7 cellular contexts compared by ENCODE assay signal in genomic region chr14:27002179-27002578, GRCh38.
"Had no signal": no experiment of that assay in that cellular context is flagged by ENCODE, and none has a peak within 500 bp of the region (broad histone marks: within the 10 kb centered on the region; RNA-seq: fewer than 3 reads in every experiment).

No MANE protein-coding gene starts in this region.

- H3K9me3 ChIP-seq: HAP-1 had no signal

- H3K27ac ChIP-seq: HL-60 had no signal

- DNase-seq: GOT3, H7, HFFc6, IMR-90 had no signal

- H3K4me3 ChIP-seq: HAP-1 had no signal

- ATAC-seq: HCT116 had no signal

- H3K36me3 ChIP-seq: HAP-1 had no signal

- H3K4me1 ChIP-seq: HAP-1 had no signal
